Comparison of ENCODE assay signal across 18 cellular contexts in genomic region chr15:47769166-47769565, GRCh38. TPM values are rescaled to one million over a fixed set of nuclear protein-coding genes. Genes with fewer than 3 reads are reported as not detected.
"Had no signal": no experiment of that assay in that cellular context is flagged by ENCODE, and none has a peak within 500 bp of the region (broad histone marks: within the 10 kb centered on the region; RNA-seq: fewer than 3 reads in every experiment).

No MANE protein-coding gene starts in this region.

- DNase-seq: KBM-7, MV-4-11, NCI-H1048, NCI-H1105, NCI-H1436 treated with DMSO at 0.1 percent for 48 hours, NCI-H1694, NCI-H187 treated with DMSO at 0.1 percent for 48 hours, NCI-H2029 treated with DMSO at 0.1 percent for 48 hours, NCI-H2107, NCI-H2227 treated with DMSO at 0.1 percent for 48 hours, NCI-H524, NCI-H69, NCI-H774, RPMI8226, SHP77, SK-N-SH, SW 1271 had no signal

- H3K9me3 ChIP-seq: SK-N-SH had no signal

- H3K4me2 ChIP-seq: SK-N-SH had no signal

- H3K9ac ChIP-seq: SK-N-SH had no signal

RNA-seq across cellular contexts. Expression of gene SEMA6D, which starts 51.9 kb away (rescaled TPM):
- total RNA-seq: HT-29 had no signal
